ENCODE assay signal across 28 cellular contexts in genomic region chr2:121148481-121148880, GRCh38.
"Had no signal": no experiment of that assay in that cellular context is flagged by ENCODE, and none has a peak within 500 bp of the region (broad histone marks: within the 10 kb centered on the region; RNA-seq: fewer than 3 reads in every experiment).

No MANE protein-coding gene starts in this region.

- H3K36me3 ChIP-seq: colonic mucosa, esophagus muscularis mucosa, esophagus squamous epithelium, gastrocnemius medialis, gastroesophageal sphincter, heart left ventricle, heart right ventricle had no signal

- FAIRE-seq: colon, endometrium, endothelial cell of umbilical vein, frontal cortex had no signal

- H3K27me3 ChIP-seq: colonic mucosa, dorsolateral prefrontal cortex, esophagus muscularis mucosa, esophagus squamous epithelium, foreskin keratinocyte, gastrocnemius medialis, gastroesophageal sphincter, heart left ventricle, heart right ventricle had no signal

- DNase-seq: colonic mucosa; cortex of kidney; dermis blood vessel endothelial cell; dorsolateral prefrontal cortex; effector CD4-positive, alpha-beta T cell; effector CD8-positive, alpha-beta T cell; effector memory CD4-positive, alpha-beta T cell; effector memory CD8-positive, alpha-beta T cell; endodermal cell; erythroblast; esophagus squamous epithelium; foreskin fibroblast; foreskin melanocyte; gastrocnemius medialis; glutamatergic neuron; head of caudate nucleus; heart left ventricle; heart right ventricle had no signal

- H3K4me3 ChIP-seq: colonic mucosa, coronary artery, dorsolateral prefrontal cortex, esophagus muscularis mucosa, esophagus squamous epithelium, gastrocnemius medialis, gastroesophageal sphincter, heart left ventricle, heart right ventricle had no signal

- H3K27ac ChIP-seq: colonic mucosa, coronary artery, dorsolateral prefrontal cortex, epithelial cell of prostate, esophagus muscularis mucosa, esophagus squamous epithelium, foreskin keratinocyte, gastroesophageal sphincter had no signal

- ATAC-seq: effector memory CD8-positive, alpha-beta T cell; esophagus mucosa; foreskin keratinocyte; gastroesophageal sphincter had no signal

- H3K4me1 ChIP-seq: colonic mucosa, gastroesophageal sphincter had no signal

- H3K9me3 ChIP-seq: colonic mucosa, esophagus muscularis mucosa, esophagus squamous epithelium, gastrocnemius medialis, heart left ventricle had no signal
